ENCODE assay signal across 21 cellular contexts in genomic region chr2:161857936-161858335, GRCh38.
DNase-seq lines count a peak whose midpoint lies in the region; ATAC-seq, FAIRE-seq and TF ChIP-seq lines count a peak whose summit lies in the region.
"Had no signal": no experiment of that assay in that cellular context is flagged by ENCODE, and none has a peak within 500 bp of the region (broad histone marks: within the 10 kb centered on the region; RNA-seq: fewer than 3 reads in every experiment).

No MANE protein-coding gene starts in this region.

- H3K9me3 Mint-ChIP-seq in activated T-cell treated with anti-CD3 and anti-CD28 coated beads, Interleukin-2, amount 50 U/mL, for 4 hours, result no peaks in the 10 kb centered on the region
- H3K9me3 Mint-ChIP-seq: CD4-positive, alpha-beta memory T cell had no signal

- H3K27ac ChIP-seq in breast epithelium, result no peak overlapping the region
- H3K27ac ChIP-seq: RWPE1 had no signal

- H3K36me3 ChIP-seq in breast epithelium, result no peaks in the 10 kb centered on the region

- peak; percentile 88 for FAIRE-seq in islet of Langerhans (lab: Jason Lieb, UNC)

- intact Hi-C loops in breast epithelium (cut with DNase I; ENCODE audit: low total_unique reads), result no loop called here

- no peaks in the 10 kb centered on the region for H3K4me1 ChIP-seq in breast epithelium

- H3K27me3 Mint-ChIP-seq in activated T-cell treated with anti-CD3 and anti-CD28 coated beads, Interleukin-2, amount 50 U/mL, for 4 hours (ENCODE audit: low read depth), result no peaks in the 10 kb centered on the region
- H3K27me3 Mint-ChIP-seq: CD4-positive, alpha-beta memory T cell had no signal

- no peaks in the 10 kb centered on the region for H3K9me3 ChIP-seq in breast epithelium

- no peak for TF ChIP-seq CTCF in breast epithelium (IDR thresholded peaks at IDR 0.05)

- DNase-seq in activated T-cell treated with anti-CD3 and anti-CD28 coated beads, Interleukin-2, amount 50 U/mL, for 4 hours, result no peak
- DNase-seq in activated T-cell treated with anti-CD3 and anti-CD28 coated beads, Interleukin-2, amount 50 U/mL, for 1 hour, result no peak
- DNase-seq in stimulated activated CD4-positive, alpha-beta T cell treated with anti-CD3 and anti-CD28 coated beads, TNF-alpha, amount 100 ng/mL, for 48 hours (ENCODE audit: low read depth in 3 of 3), result peak in 2 of 3 donors; percentile 0 to 2
- no peak for DNase-seq in stimulated activated CD4-positive, alpha-beta T cell treated with anti-CD3 and anti-CD28 coated beads, Interleukin-4, amount 100 ng/mL, for 4 hours
- no peak for DNase-seq in breast epithelium (ENCODE audit: low spot score in 2 of 2)
- DNase-seq: C1 segment of cervical spinal cord; CD4-positive, alpha-beta memory T cell; COR-L47; DMS53; H7; NCI-H1048; NCI-H1417; NCI-H1694; NCI-H2029 treated with DMSO at 0.1 percent for 48 hours; NCI-H446 treated with DMSO at 0.1 percent for 48 hours; NCI-H526; SHP77 had no signal

- ATAC-seq in activated T-cell treated with anti-CD3 and anti-CD28 coated beads, Interleukin-2, amount 50 U/mL, for 4 hours, result peak; percentile 91 to 93
- ATAC-seq in HG03520 (IDR thresholded peaks at IDR 0.05; ENCODE audit: unreplicated experiment), result no peak
- ATAC-seq: Panc1 had no signal

- H3K27me3 ChIP-seq in breast epithelium, result no peaks in the 10 kb centered on the region

- no peak overlapping the region for H3K4me3 Mint-ChIP-seq in activated T-cell treated with anti-CD3 and anti-CD28 coated beads, Interleukin-2, amount 50 U/mL, for 4 hours
- H3K4me3 Mint-ChIP-seq: CD4-positive, alpha-beta memory T cell had no signal

- no peaks in the 10 kb centered on the region for H3K36me3 Mint-ChIP-seq in activated T-cell treated with anti-CD3 and anti-CD28 coated beads, Interleukin-2, amount 50 U/mL, for 4 hours (ENCODE audit: insufficient read depth)
- H3K36me3 Mint-ChIP-seq: CD4-positive, alpha-beta memory T cell had no signal

- no peak overlapping the region for H3K4me3 ChIP-seq in breast epithelium

- TF ChIP-seq POLR2A in breast epithelium (IDR thresholded peaks at IDR 0.05), result no peak

- peaks cover 3% of the 10 kb centered on the region for H3K4me1 Mint-ChIP-seq in activated T-cell treated with anti-CD3 and anti-CD28 coated beads, Interleukin-2, amount 50 U/mL, for 4 hours (ENCODE audit: low read depth)

Comparison
In these comparisons a context has a peak if more than half of its experiments do, and no peak if none do; other contexts are left out.
1. DNase-seq: peak in stimulated activated CD4-positive, alpha-beta T cell treated with anti-CD3 and anti-CD28 coated beads, TNF-alpha, amount 100 ng/mL, for 48 hours (2 of 3); none in activated T-cell treated with anti-CD3 and anti-CD28 coated beads, Interleukin-2, amount 50 U/mL, for 4 hours (single experiment), activated T-cell treated with anti-CD3 and anti-CD28 coated beads, Interleukin-2, amount 50 U/mL, for 1 hour (single experiment), stimulated activated CD4-positive, alpha-beta T cell treated with anti-CD3 and anti-CD28 coated beads, Interleukin-4, amount 100 ng/mL, for 4 hours (0 of 2) and breast epithelium (0 of 2).